2 cellular contexts compared by ENCODE assay signal in genomic region chr1:9193226-9193625, GRCh38.
A peak's percentile ranks its signal among the peaks of the same experiment; 100 is the strongest.
TF ChIP-seq lines count a peak whose summit lies in the region.

No MANE protein-coding gene starts in this region.

TF ChIP-seq in HEK293, 187 proteins besides CTCF, POLR2A, EP300 and RAD21:
- TF ChIP-seq ZNF843 (tag by site-specific recombination; IDR thresholded peaks at IDR 0.05) (no peak), ZNF621 (tag by site-specific recombination; IDR thresholded peaks at IDR 0.05) (no peak), ZNF558 (tag by site-specific recombination; IDR thresholded peaks at IDR 0.05) (no peak), ZNF211 (tag by site-specific recombination; IDR thresholded peaks at IDR 0.05; ENCODE audit: low read depth) (no peak), GFI1B (tag by site-specific recombination; IDR thresholded peaks at IDR 0.05) (no peak), ZNF660 (tag by site-specific recombination; IDR thresholded peaks at IDR 0.05) (0 out of 2 replicates have a peak, but pooled peaks have one; percentile 46)

TF ChIP-seq in HepG2, 621 proteins besides CTCF, POLR2A, EP300 and RAD21:
- TF ChIP-seq CEBPG (CRISPR knock-in tag; IDR thresholded peaks at IDR 0.05) (no peak; the same call in 1 of the 2 replicates), ESRRA (CRISPR knock-in tag; IDR thresholded peaks at IDR 0.05; ENCODE audit: low read depth) (no peak), CEBPB (IDR thresholded peaks at IDR 0.05; ENCODE audit: borderline replicate concordance, low read depth, low read length) (peak; percentile 74), ZNF263 (CRISPR knock-in tag; IDR thresholded peaks at IDR 0.05) (peak; percentile 73; the same call in 1 of the 2 replicates), NFIB (CRISPR knock-in tag; IDR thresholded peaks at IDR 0.05; ENCODE audit: borderline replicate concordance) (no peak), MED8 (CRISPR knock-in tag; IDR thresholded peaks at IDR 0.05; ENCODE audit: insufficient replicate concordance) (no peak), FOSL1 (CRISPR knock-in tag; IDR thresholded peaks at IDR 0.05; ENCODE audit: borderline replicate concordance) (no peak), TRIM22 (IDR thresholded peaks at IDR 0.05) (no peak), CREB1 (IDR thresholded peaks at IDR 0.05) (no peak), CREB1 (CRISPR knock-in tag; IDR thresholded peaks at IDR 0.05) (0 out of 2 replicates have a peak, but pooled peaks have one; percentile 18), SMARCC2 (IDR thresholded peaks at IDR 0.05) (no peak), ZSCAN31 (CRISPR knock-in tag; IDR thresholded peaks at IDR 0.05; ENCODE audit: low read depth) (no peak), ZNF780A (CRISPR knock-in tag; IDR thresholded peaks at IDR 0.05) (no peak), DPF2 (CRISPR knock-in tag; IDR thresholded peaks at IDR 0.05; ENCODE audit: borderline replicate concordance, low read depth) (no peak), ZNF441 (CRISPR knock-in tag; IDR thresholded peaks at IDR 0.05; ENCODE audit: borderline replicate concordance) (no peak), ZNF556 (CRISPR knock-in tag; IDR thresholded peaks at IDR 0.05; ENCODE audit: borderline replicate concordance) (no peak)
